Comparison of ENCODE assay signal across 29 cellular contexts in the genomic region with DNA sequence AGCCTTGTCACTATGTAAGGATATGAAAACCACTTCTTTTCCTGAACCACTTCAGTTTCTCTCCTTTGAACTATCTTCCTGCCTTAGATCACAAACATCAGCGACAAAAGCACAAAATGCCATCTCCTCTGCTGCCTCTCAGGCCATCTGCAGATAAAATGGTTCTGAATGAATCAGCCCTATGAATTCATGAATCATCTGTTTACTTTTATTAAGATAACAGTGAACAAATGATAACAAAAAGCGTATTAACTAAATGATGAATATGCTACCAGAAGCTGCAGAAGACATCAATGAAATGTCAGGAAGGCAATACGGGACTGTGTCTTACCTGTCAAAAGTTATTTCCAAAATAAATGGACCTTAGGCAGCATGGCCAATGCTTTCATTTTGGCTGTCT.
DNase-seq lines count a peak whose midpoint lies in the region; ATAC-seq and TF ChIP-seq lines count a peak whose summit lies in the region.
"Had no signal": no experiment of that assay in that cellular context is flagged by ENCODE, and none has a peak within 500 bp of the region (broad histone marks: within the 10 kb centered on the region; RNA-seq: fewer than 3 reads in every experiment).

No MANE protein-coding gene starts in this region.

- H3K79me2 ChIP-seq in PC-3 (ENCODE audit: low read length) = no peaks in the 10 kb centered on the region

- H4K20me1 ChIP-seq in PC-3 (ENCODE audit: low read length) = no peaks in the 10 kb centered on the region

- H3K27ac ChIP-seq in PC-3 (ENCODE audit: low read length) = no peak overlapping the region
- no peak overlapping the region for H3K27ac ChIP-seq in A673 (ENCODE audit: low read depth, low read length, poor library complexity, severe bottlenecking)
- H3K27ac ChIP-seq: KMS-11, neutrophil, RWPE1, sigmoid colon, stomach, tibial nerve, VCaP had no signal

- H3K9me3 Mint-ChIP-seq in endothelial cell (ENCODE audit: unreplicated experiment) (no peaks in the 10 kb centered on the region), nephron progenitor cell (no peaks in the 10 kb centered on the region), CD14-positive monocyte (peaks cover 0 to 3% (median 0%) of the 10 kb centered on the region in 7 donors)
- H3K9me3 Mint-ChIP-seq: activated CD4-positive, alpha-beta T cell treated with anti-CD3 and anti-CD28 coated beads, Interleukin-2, amount 10 ng/mL, durations not matched to agents 24 days and 14 days; activated naive CD4-positive, alpha-beta T cell treated with anti-CD3 and anti-CD28 coated beads, Interleukin-2, amount 50 U/mL, for 24 hours; GM23338 had no signal

- peak overlapping the region; percentile 11 for H3K4me2 ChIP-seq in PC-3 (ENCODE audit: low read length)
- H3K4me2 ChIP-seq: GM23338, KMS-11 had no signal

- intact Hi-C loops in PC-3 (cut with micrococcal nuclease) = no loop called here
- intact Hi-C loops in A673 (cut with micrococcal nuclease; ENCODE audit: unreplicated experiment) = no loop called here
- intact Hi-C loops in CD14-positive monocyte (cut with micrococcal nuclease) = no loop called here

- TF ChIP-seq CTCF in PC-3 (conservative IDR thresholded peaks at IDR 0.05; ENCODE audit: low read depth, low read length) (no peak), endothelial cell (IDR thresholded peaks at IDR 0.05; ENCODE audit: unreplicated experiment) (no peak), nephron progenitor cell (IDR thresholded peaks at IDR 0.05) (no peak), A673 (conservative IDR thresholded peaks at IDR 0.05; ENCODE audit: low read depth, low read length) (no peak), CD14-positive monocyte (IDR thresholded peaks at IDR 0.05) (no peak)

- H3K36me3 ChIP-seq in PC-3 (ENCODE audit: low read depth, low read length) = no peaks in the 10 kb centered on the region
- H3K36me3 ChIP-seq in A673 (ENCODE audit: insufficient read depth, low read length, poor library complexity, severe bottlenecking) = no peaks in the 10 kb centered on the region
- H3K36me3 ChIP-seq: neutrophil, sigmoid colon, stomach, tibial nerve had no signal

- BruUV-seq in PC-3 (replicated peaks; lab: Mats Ljungman, UMichigan) = no TSS peak
- BruUV-seq in A673 (replicated peaks; lab: Mats Ljungman, UMichigan) = no TSS peak

- DNase-seq in ELR (ENCODE audit: low read depth) (peak; percentile 45), PC-3 (peak; percentile 65), endothelial cell (ENCODE audit: low spot score) (no peak), nephron progenitor cell (no peak), A673 (ENCODE audit: low spot score) (no peak), CD14-positive monocyte (ENCODE audit: low spot score) (no peak)
- DNase-seq: activated CD4-positive, alpha-beta T cell treated with anti-CD3 and anti-CD28 coated beads, Interleukin-2, amount 10 ng/mL, durations not matched to agents 24 days and 14 days; aorta; CD4-positive, alpha-beta T cell; effector CD4-positive, alpha-beta T cell; GF-D8; mammary epithelial cell; MV-4-11; NCI-H1694 treated with DMSO at 0.1 percent for 48 hours; NCI-H774; sigmoid colon; stimulated activated CD8-positive, alpha-beta memory T cell treated with anti-CD3 and anti-CD28 coated beads, Interleukin-4, amount 100 ng/mL, for 48 hours; stomach had no signal

- H3K36me3 Mint-ChIP-seq in endothelial cell (ENCODE audit: low read depth, unreplicated experiment) (no peaks in the 10 kb centered on the region), nephron progenitor cell (ENCODE audit: low read depth) (peaks cover 27% of the 10 kb centered on the region), CD14-positive monocyte (no peaks in the 10 kb centered on the region)
- H3K36me3 Mint-ChIP-seq: activated naive CD4-positive, alpha-beta T cell treated with anti-CD3 and anti-CD28 coated beads, Interleukin-2, amount 50 U/mL, for 24 hours had no signal

- H3K9me3 ChIP-seq in PC-3 (ENCODE audit: low read length) (no peaks in the 10 kb centered on the region), A673 (ENCODE audit: low read depth, low read length, poor library complexity, severe bottlenecking) (no peaks in the 10 kb centered on the region)
- H3K9me3 ChIP-seq: neutrophil, sigmoid colon, stomach had no signal

- no peak overlapping the region for H3K9ac ChIP-seq in PC-3 (ENCODE audit: low read length)
- H3K9ac ChIP-seq: KMS-11 had no signal

- H3K4me3 Mint-ChIP-seq in endothelial cell (ENCODE audit: unreplicated experiment) (no peak overlapping the region), nephron progenitor cell (no peak overlapping the region), CD14-positive monocyte (no peak overlapping the region)
- H3K4me3 Mint-ChIP-seq: activated CD4-positive, alpha-beta T cell treated with anti-CD3 and anti-CD28 coated beads, Interleukin-2, amount 10 ng/mL, durations not matched to agents 24 days and 14 days; activated naive CD4-positive, alpha-beta T cell treated with anti-CD3 and anti-CD28 coated beads, Interleukin-2, amount 50 U/mL, for 24 hours; CD4-positive, alpha-beta T cell; central memory CD8-positive, alpha-beta T cell; GM23338 had no signal

- no peaks in the 10 kb centered on the region for H3F3A ChIP-seq in PC-3 (ENCODE audit: low read length, unreplicated experiment)

- POLR2A ChIA-PET in PC-3 (lab: Charles Lee; ENCODE audit: unreplicated experiment) = no interaction called here
- POLR2A ChIA-PET in A673 (lab: Charles Lee; ENCODE audit: low non-redundant PET) = no interaction called here

- H3K4me3 ChIP-seq in PC-3 (ENCODE audit: low read length) (no peak overlapping the region), A673 (ENCODE audit: low read depth, low read length, poor library complexity, severe bottlenecking) (no peak overlapping the region)
- H3K4me3 ChIP-seq: GM23338, sigmoid colon, stomach, tibial nerve had no signal

- no peak overlapping the region for H2AFZ ChIP-seq in PC-3 (ENCODE audit: low read length)
- H2AFZ ChIP-seq: GM23338 had no signal

- no peaks in the 10 kb centered on the region for H3K9me2 ChIP-seq in PC-3 (replicated peaks; ENCODE audit: low read length)

- H3K4me1 Mint-ChIP-seq in endothelial cell (ENCODE audit: unreplicated experiment) (peaks cover 11% of the 10 kb centered on the region), nephron progenitor cell (peaks cover 8% of the 10 kb centered on the region), CD14-positive monocyte (no peaks in the 10 kb centered on the region)
- H3K4me1 Mint-ChIP-seq: activated CD4-positive, alpha-beta T cell treated with anti-CD3 and anti-CD28 coated beads, Interleukin-2, amount 10 ng/mL, durations not matched to agents 24 days and 14 days; activated naive CD4-positive, alpha-beta T cell treated with anti-CD3 and anti-CD28 coated beads, Interleukin-2, amount 50 U/mL, for 24 hours; central memory CD8-positive, alpha-beta T cell had no signal

- H3K27me3 Mint-ChIP-seq in endothelial cell (ENCODE audit: unreplicated experiment) (no peaks in the 10 kb centered on the region), nephron progenitor cell (ENCODE audit: low read depth, poor library complexity) (no peaks in the 10 kb centered on the region), CD14-positive monocyte (ENCODE audit: low read depth in 3 of 3) (no peaks in the 10 kb centered on the region)
- H3K27me3 Mint-ChIP-seq: activated CD4-positive, alpha-beta T cell treated with anti-CD3 and anti-CD28 coated beads, Interleukin-2, amount 10 ng/mL, durations not matched to agents 24 days and 14 days; activated naive CD4-positive, alpha-beta T cell treated with anti-CD3 and anti-CD28 coated beads, Interleukin-2, amount 50 U/mL, for 24 hours; CD4-positive, alpha-beta T cell; central memory CD8-positive, alpha-beta T cell; progenitor cell of endocrine pancreas had no signal

- H3K27ac Mint-ChIP-seq in endothelial cell (ENCODE audit: unreplicated experiment) (peak overlapping the region; percentile 3), nephron progenitor cell (peak overlapping the region; percentile 26), CD14-positive monocyte (no peak overlapping the region)
- H3K27ac Mint-ChIP-seq: activated CD4-positive, alpha-beta T cell treated with anti-CD3 and anti-CD28 coated beads, Interleukin-2, amount 10 ng/mL, durations not matched to agents 24 days and 14 days; activated naive CD4-positive, alpha-beta T cell treated with anti-CD3 and anti-CD28 coated beads, Interleukin-2, amount 50 U/mL, for 24 hours; CD4-positive, alpha-beta T cell; GM23338; progenitor cell of endocrine pancreas had no signal

- no peaks in the 10 kb centered on the region for H3K27me3 ChIP-seq in PC-3 (ENCODE audit: low read length)
- no peaks in the 10 kb centered on the region for H3K27me3 ChIP-seq in A673 (replicated peaks; ENCODE audit: insufficient read depth, low read depth, low read length, poor library complexity)
- H3K27me3 ChIP-seq: neutrophil, sigmoid colon, stomach, tibial nerve had no signal

- CTCF ChIA-PET in PC-3 (lab: Charles Lee) (no interaction called here), A673 (lab: Charles Lee) (no interaction called here)

- ATAC-seq in PC-3 (peak; percentile 85), esophagus mucosa (no peak), HG03460 (IDR thresholded peaks at IDR 0.05; ENCODE audit: unreplicated experiment) (no peak)
- ATAC-seq: GM23338 had no signal

- H3K4me1 ChIP-seq in PC-3 (ENCODE audit: insufficient read depth, low read length) (peaks cover 13% of the 10 kb centered on the region), A673 (ENCODE audit: insufficient read depth, low read length, poor library complexity, severe bottlenecking) (no peaks in the 10 kb centered on the region)
- H3K4me1 ChIP-seq: sigmoid colon, stomach, tibial nerve had no signal

Comparison
In these comparisons a context has a peak if more than half of its experiments do, and no peak if none do; other contexts are left out.
1. DNase-seq: peak in ELR (single experiment) and PC-3 (single experiment); none in endothelial cell (single experiment), nephron progenitor cell (single experiment), A673 (single experiment) and CD14-positive monocyte (single experiment).
2. H3K27ac Mint-ChIP-seq: peak in endothelial cell (single experiment) and nephron progenitor cell (single experiment); none in CD14-positive monocyte (0 of 7).